ENCODE assay signal across 12 cellular contexts in the genomic region with DNA sequence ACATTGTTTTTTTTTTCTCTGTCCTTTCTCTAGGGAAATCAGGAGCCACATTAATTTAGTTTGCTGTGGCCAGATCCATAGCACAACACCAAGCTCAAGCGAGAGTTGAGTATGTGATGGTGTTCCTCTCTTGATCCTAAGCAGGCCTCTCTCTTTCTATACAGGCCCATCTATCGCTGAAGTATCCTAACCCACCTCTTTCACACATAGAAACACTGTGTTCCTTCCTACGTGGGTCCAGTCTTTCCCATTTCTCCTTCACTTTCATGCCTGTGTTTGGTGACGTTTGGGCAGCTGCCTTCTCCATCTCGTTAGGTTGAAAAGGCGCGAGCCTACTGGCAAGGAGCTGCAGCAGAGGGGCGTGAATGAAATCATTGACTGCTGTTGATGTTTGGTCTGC. TPM values are rescaled to one million over a fixed set of nuclear protein-coding genes. Genes with fewer than 3 reads are reported as not detected.
DNase-seq lines count a peak whose midpoint lies in the region; ATAC-seq, FAIRE-seq and TF ChIP-seq lines count a peak whose summit lies in the region.
"Had no signal": no experiment of that assay in that cellular context is flagged by ENCODE, and none has a peak within 500 bp of the region (broad histone marks: within the 10 kb centered on the region; RNA-seq: fewer than 3 reads in every experiment).

No MANE protein-coding gene starts in this region.

- no peak for FAIRE-seq in small intestine (lab: Jason Lieb, UNC)

- H3K27ac ChIP-seq in BLaER1 (no peak overlapping the region), small intestine (ENCODE audit: low read depth in 1 of 2, low read length in 1 of 2) (peak overlapping the region in 1 of 2 donors; percentile 7), testis (peak overlapping the region in 1 of 2 donors; percentile 97)

- H3K4me3 ChIP-seq in BLaER1 (no peak overlapping the region), GM12864 (ENCODE audit: low read depth, low read length) (peak overlapping the region; percentile 56; the same call in 1 of the 2 replicates), small intestine (ENCODE audit: low read depth in 1 of 2, low read length in 2 of 2) (no peak overlapping the region), testis (no peak overlapping the region)
- H3K4me3 ChIP-seq: lung had no signal

- DNase-seq in GM12864 (ENCODE audit: low read depth) (no peak), naive B cell (no peak), small intestine (no peak), LoVo (ENCODE audit: low spot score) (no peak), left cardiac atrium (no peak), testis (no peak)
- DNase-seq in activated T-helper 2 cell treated with anti-CD3 and anti-CD28 coated beads, Interferon-gamma antibody, Interleukin-2, Interleukin-4, amounts not matched to agents 10 μg/mL and 5 μg/mL and 100 μg/mL, durations not matched to agents 14 hours and 24 hours and 36 hours (ENCODE audit: low spot score) = no peak
- DNase-seq: anterior cingulate cortex; effector CD4-positive, alpha-beta T cell; NCI-H2171 treated with DMSO at 0.1 percent for 48 hours had no signal

- H3K9me3 ChIP-seq in BLaER1 (no peaks in the 10 kb centered on the region), small intestine (ENCODE audit: control insufficient read depth, low read depth) (no peaks in the 10 kb centered on the region), testis (no peaks in the 10 kb centered on the region)

- H3K4me1 Mint-ChIP-seq in activated T-helper 2 cell treated with anti-CD3 and anti-CD28 coated beads, Interferon-gamma antibody, Interleukin-2, Interleukin-4, amounts not matched to agents 10 μg/mL and 5 μg/mL and 100 μg/mL, durations not matched to agents 14 hours and 24 hours and 36 hours (ENCODE audit: low read depth) = peaks cover 48% of the 10 kb centered on the region
- peaks cover 47 to 83% (median 66%) of the 10 kb centered on the region in 3 donors for H3K4me1 Mint-ChIP-seq in naive B cell

- peak overlapping the region; percentile 84 for H3K4me3 Mint-ChIP-seq in activated T-helper 2 cell treated with anti-CD3 and anti-CD28 coated beads, Interferon-gamma antibody, Interleukin-2, Interleukin-4, amounts not matched to agents 10 μg/mL and 5 μg/mL and 100 μg/mL, durations not matched to agents 14 hours and 24 hours and 36 hours (ENCODE audit: low read depth)
- peak overlapping the region; percentile 84 to 99 (median 98) for H3K4me3 Mint-ChIP-seq in naive B cell

- TF ChIP-seq CTCF in GM12864 (IDR thresholded peaks at IDR 0.05; ENCODE audit: low read depth, low read length, missing control alignments) (no peak), testis (IDR thresholded peaks at IDR 0.05) (no peak)

- H3K36me3 ChIP-seq in BLaER1 = peaks cover 60% of the 10 kb centered on the region
- peaks cover 0 to under 1% of the 10 kb centered on the region in 2 donors for H3K36me3 ChIP-seq in small intestine (ENCODE audit: control insufficient read depth in 2 of 2, insufficient read depth in 2 of 2, low read length in 2 of 2)
- no peaks in the 10 kb centered on the region for H3K36me3 ChIP-seq in testis (ENCODE audit: low read depth, missing control alignments)

- no peaks in the 10 kb centered on the region for H3K27me3 Mint-ChIP-seq in activated T-helper 2 cell treated with anti-CD3 and anti-CD28 coated beads, Interferon-gamma antibody, Interleukin-2, Interleukin-4, amounts not matched to agents 10 μg/mL and 5 μg/mL and 100 μg/mL, durations not matched to agents 14 hours and 24 hours and 36 hours (ENCODE audit: low read depth)
- H3K27me3 Mint-ChIP-seq in naive B cell = no peaks in the 10 kb centered on the region

- peaks cover 67% of the 10 kb centered on the region for H3K36me3 Mint-ChIP-seq in activated T-helper 2 cell treated with anti-CD3 and anti-CD28 coated beads, Interferon-gamma antibody, Interleukin-2, Interleukin-4, amounts not matched to agents 10 μg/mL and 5 μg/mL and 100 μg/mL, durations not matched to agents 14 hours and 24 hours and 36 hours (ENCODE audit: low read depth)
- peaks cover 0 to 7% of the 10 kb centered on the region in 2 donors for H3K36me3 Mint-ChIP-seq in naive B cell

- H4K20me1 ChIP-seq in BLaER1 = peaks cover 48% of the 10 kb centered on the region

- H3K9me3 Mint-ChIP-seq in activated T-helper 2 cell treated with anti-CD3 and anti-CD28 coated beads, Interferon-gamma antibody, Interleukin-2, Interleukin-4, amounts not matched to agents 10 μg/mL and 5 μg/mL and 100 μg/mL, durations not matched to agents 14 hours and 24 hours and 36 hours = no peaks in the 10 kb centered on the region
- peaks cover 0 to 2% (median 0%) of the 10 kb centered on the region in 7 donors for H3K9me3 Mint-ChIP-seq in naive B cell

- ATAC-seq in naive B cell (ENCODE audit: low read depth in 2 of 2) = no peak
- no peak for ATAC-seq in left cardiac atrium

- H3K27me3 ChIP-seq in BLaER1 = no peaks in the 10 kb centered on the region
- H3K27me3 ChIP-seq in small intestine (ENCODE audit: control insufficient read depth in 2 of 2, insufficient read depth in 2 of 2, low read length in 2 of 2) = no peaks in the 10 kb centered on the region
- no peaks in the 10 kb centered on the region for H3K27me3 ChIP-seq in testis

- H3K4me1 ChIP-seq in BLaER1 (peaks cover 49% of the 10 kb centered on the region), small intestine (ENCODE audit: control insufficient read depth in 2 of 2, insufficient read depth in 1 of 2, low read depth in 1 of 2, low read length in 1 of 2) (peaks cover 0 to 4% of the 10 kb centered on the region in 2 donors), testis (peaks cover 29% of the 10 kb centered on the region)

- no peak for TF ChIP-seq POLR2A in testis (IDR thresholded peaks at IDR 0.05)

- peak overlapping the region; percentile 89 for H3K27ac Mint-ChIP-seq in activated T-helper 2 cell treated with anti-CD3 and anti-CD28 coated beads, Interferon-gamma antibody, Interleukin-2, Interleukin-4, amounts not matched to agents 10 μg/mL and 5 μg/mL and 100 μg/mL, durations not matched to agents 14 hours and 24 hours and 36 hours
- H3K27ac Mint-ChIP-seq in naive B cell = peak overlapping the region in 5 of 6 donors; percentile 30 to 95 (median 91)

- H3K9ac ChIP-seq in BLaER1 = no peak overlapping the region; the same call in 1 of the 2 replicates

- H3K4me2 ChIP-seq in BLaER1 = peak overlapping the region; percentile 96

- intact Hi-C loops in activated T-helper 2 cell treated with anti-CD3 and anti-CD28 coated beads, Interferon-gamma antibody, Interleukin-2, Interleukin-4, amounts not matched to agents 10 μg/mL and 5 μg/mL and 100 μg/mL, durations not matched to agents 14 hours and 24 hours and 36 hours (cut with micrococcal nuclease) = loop anchor here (5.0 kb wide), 1 partner anchor 35 kb away; no protein-coding TSS in a partner anchor
- intact Hi-C loops in left cardiac atrium (cut with DNase I) (loop anchor here in 1 of 2 donors (5.0 kb wide), 1 partner anchor 60 kb away; no protein-coding TSS in a partner anchor), testis (cut with DNase I; ENCODE audit: low total_unique reads) (no loop called here)

- 82 to 83% (median 83%) methylated on average over 8 of the region's 8 CpGs for WGBS in small intestine, 3 donors
- 78 to 79% methylated on average over 8 of the region's 8 CpGs for WGBS in testis, 2 donors

RNA-seq across cellular contexts. Expression of a gene that starts 2.4 kb away (rescaled TPM):
- total RNA-seq in activated T-helper 2 cell treated with anti-CD3 and anti-CD28 coated beads, Interferon-gamma antibody, Interleukin-2, Interleukin-4, amounts not matched to agents 10 μg/mL and 5 μg/mL and 100 μg/mL, durations not matched to agents 14 hours and 24 hours and 36 hours = 75.6 and 83.7 TPM in 2 replicates
- polyA plus RNA-seq in naive B cell (ENCODE audit: low read depth in 6 of 6) = 100 to 1,000 TPM in 1 of 6 donors, 10 to 100 TPM in 5; 44.3 to 133 (median 57.3) TPM
- 10 to 100 TPM in 1 of 3 donors, 1 to 10 TPM in 2; 4.0 to 13.2 (median 6.8) TPM for polyA plus RNA-seq in small intestine
- total RNA-seq in left cardiac atrium = 10 to 100 TPM; 51.6 to 74.4 TPM
- 100 to 1,000 TPM; 130 to 131 TPM for total RNA-seq in testis
- 111 TPM for polyA plus RNA-seq in testis (ENCODE audit: insufficient read depth, low read depth, low replicate concordance)

RNA-seq across cellular contexts. Expression of a gene that starts 20.4 kb away (rescaled TPM):
- 252 and 268 TPM in 2 replicates for total RNA-seq in activated T-helper 2 cell treated with anti-CD3 and anti-CD28 coated beads, Interferon-gamma antibody, Interleukin-2, Interleukin-4, amounts not matched to agents 10 μg/mL and 5 μg/mL and 100 μg/mL, durations not matched to agents 14 hours and 24 hours and 36 hours
- polyA plus RNA-seq in naive B cell (ENCODE audit: low read depth in 6 of 6) (100 to 1,000 TPM in 1 of 6 donors, 10 to 100 TPM in 5; 68.8 to 106 (median 85.2) TPM), small intestine (100 to 1,000 TPM; 106 to 132 (median 112) TPM), testis (ENCODE audit: insufficient read depth, low read depth, low replicate concordance) (341 TPM)
- total RNA-seq in left cardiac atrium (100 to 1,000 TPM in 1 of 2 donors, 10 to 100 TPM in 1; 78.7 to 101 TPM), testis (100 to 1,000 TPM; 307 to 315 TPM)

RNA-seq across cellular contexts. Expression of a gene that starts 23.6 kb away (rescaled TPM):
- total RNA-seq in activated T-helper 2 cell treated with anti-CD3 and anti-CD28 coated beads, Interferon-gamma antibody, Interleukin-2, Interleukin-4, amounts not matched to agents 10 μg/mL and 5 μg/mL and 100 μg/mL, durations not matched to agents 14 hours and 24 hours and 36 hours = 0.18 TPM in 1 of 2 replicates, not detected in the other
- polyA plus RNA-seq in naive B cell (ENCODE audit: low read depth in 6 of 6) = not detected
- under 1 TPM in 1 of 3 donors, not detected in 2; 0.12 TPM for polyA plus RNA-seq in small intestine
- 1 to 10 TPM; 7.8 to 9.8 TPM for total RNA-seq in left cardiac atrium
- 1 to 10 TPM; 2.0 to 4.0 TPM for total RNA-seq in testis
- 0.84 TPM for polyA plus RNA-seq in testis (ENCODE audit: insufficient read depth, low read depth, low replicate concordance)
- total RNA-seq: lung had no signal
- polyA plus RNA-seq: lung had no signal

RNA-seq across cellular contexts. Expression of a gene that starts 46.2 kb away (rescaled TPM):
- total RNA-seq in activated T-helper 2 cell treated with anti-CD3 and anti-CD28 coated beads, Interferon-gamma antibody, Interleukin-2, Interleukin-4, amounts not matched to agents 10 μg/mL and 5 μg/mL and 100 μg/mL, durations not matched to agents 14 hours and 24 hours and 36 hours = 0.46 and 0.78 TPM in 2 replicates
- polyA plus RNA-seq in naive B cell (ENCODE audit: low read depth in 6 of 6) (under 1 TPM in 1 of 6 donors, not detected in 5; 0.11 TPM), small intestine (under 1 TPM in 1 of 3 donors, not detected in 2; 0.04 TPM), testis (ENCODE audit: insufficient read depth, low read depth, low replicate concordance) (33.7 TPM)
- total RNA-seq in left cardiac atrium (under 1 TPM in 1 of 2 donors, not detected in 1; 0.26 TPM), testis (10 to 100 TPM in 1 of 2 donors, 1 to 10 TPM in 1; 8.9 to 12.5 TPM)
